Comparison of ENCODE assay signal across 1 cellular context in the genomic region with DNA sequence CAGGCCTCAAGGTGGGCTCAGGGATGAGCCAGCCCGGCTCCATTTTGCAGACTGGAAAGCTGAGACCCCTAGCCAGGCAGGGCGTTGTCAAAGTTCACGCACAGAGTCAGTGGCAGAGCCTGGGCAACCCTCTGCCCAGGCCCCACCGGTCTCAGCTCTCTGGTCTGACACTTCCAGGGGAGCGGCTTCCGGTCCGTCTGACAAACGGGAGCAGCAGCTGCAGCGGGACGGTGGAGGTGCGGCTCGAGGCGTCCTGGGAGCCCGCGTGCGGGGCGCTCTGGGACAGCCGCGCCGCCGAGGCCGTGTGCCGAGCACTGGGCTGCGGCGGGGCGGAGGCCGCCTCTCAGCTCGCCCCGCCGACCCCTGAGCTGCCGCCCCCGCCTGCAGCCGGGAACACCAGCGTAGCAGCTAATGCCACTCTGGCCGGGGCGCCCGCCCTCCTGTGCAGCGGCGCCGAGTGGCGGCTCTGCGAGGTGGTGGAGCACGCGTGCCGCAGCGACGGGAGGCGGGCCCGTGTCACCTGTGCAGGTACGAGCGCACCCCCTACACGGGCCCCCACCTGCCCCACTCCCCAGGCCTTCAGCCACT.
TF ChIP-seq lines count a peak whose summit lies in the region.

No MANE protein-coding gene starts in this region.

TF ChIP-seq in K562, 482 proteins besides CTCF, POLR2A, EP300 and RAD21 (continued from another document):
- TF ChIP-seq CBX3 (IDR thresholded peaks at IDR 0.05; ENCODE audit: borderline replicate concordance in 1 of 2, low read length in 2 of 2) (no peak), ZFP30 (CRISPR knock-in tag; IDR thresholded peaks at IDR 0.05; ENCODE audit: borderline replicate concordance) (no peak)
- TF ChIP-seq, protein P1, sequence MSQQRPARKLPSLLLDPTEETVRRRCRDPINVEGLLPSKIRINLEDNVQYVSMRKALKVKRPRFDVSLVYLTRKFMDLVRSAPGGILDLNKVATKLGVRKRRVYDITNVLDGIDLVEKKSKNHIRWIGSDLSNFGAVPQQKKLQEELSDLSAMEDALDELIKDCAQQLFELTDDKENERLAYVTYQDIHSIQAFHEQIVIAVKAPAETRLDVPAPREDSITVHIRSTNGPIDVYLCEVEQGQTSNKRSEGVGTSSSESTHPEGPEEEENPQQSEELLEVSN (IDR thresholded peaks at IDR 0.05; ENCODE audit: borderline replicate concordance in 1 of 2, extremely low read depth in 1 of 2, insufficient read depth in 1 of 2, insufficient read length in 1 of 2, low read depth in 1 of 2, low read length in 1 of 2, poor library complexity in 1 of 2, severe bottlenecking in 1 of 2) = peak in 1 of 2 experiments; percentile 35
